ENCODE assay signal across 8 cellular contexts in genomic region chr6:30684386-30685156, GRCh38. TPM values are rescaled to one million over a fixed set of nuclear protein-coding genes. Genes with fewer than 3 reads are reported as not detected.
DNase-seq lines count a peak whose midpoint lies in the region; ATAC-seq and TF ChIP-seq lines count a peak whose summit lies in the region.

No MANE protein-coding gene starts in this region.

- peak; percentile 23 to 47 for DNase-seq in stimulated activated CD4-positive, alpha-beta T cell treated with anti-CD3 and anti-CD28 coated beads, Interleukin-12 subunit alpha, Interleukin-12 subunit beta, amount 100 ng/mL, for 24 hours (ENCODE audit: low read depth in 2 of 2)
- DNase-seq in stimulated activated CD4-positive, alpha-beta T cell treated with anti-CD3 and anti-CD28 coated beads, Interleukin-2, amount 100 ng/mL, for 48 hours: no peak
- no peak for DNase-seq in activated B cell treated with CpG ODN at 0.5 μM for 24 hours
- DNase-seq in effector CD8-positive, alpha-beta T cell (lab: John Stamatoyannopoulos, UW): peak; percentile 26
- DNase-seq in thyroid gland: no peak
- no peak for DNase-seq in cerebellar nuclear complex (lab: John Stamatoyannopoulos, UW)
- DNase-seq in NCI-H1417 treated with DMSO at 0.1 percent for 48 hours (lab: John Stamatoyannopoulos, UW): no peak

- H3K27ac Mint-ChIP-seq in activated B cell treated with CpG ODN at 0.5 μM for 24 hours: peak overlapping the region; percentile 99

- H3K9me3 ChIP-seq in mucosa of rectum (ENCODE audit: control insufficient read depth in 2 of 2, low read length in 2 of 2): no peaks in the 10 kb centered on the region
- H3K9me3 ChIP-seq in thyroid gland: no peaks in the 10 kb centered on the region

- intact Hi-C loops in activated B cell treated with CpG ODN at 0.5 μM for 24 hours (cut with micrococcal nuclease) (loop anchor here (5.0 to 10.0 kb wide), 3 partner anchors 223 to 880 kb away; partner anchors contain the start of genes GTF2H4 and TRIM26), thyroid gland (cut with DNase I) (no loop called here)

- WGBS in thyroid gland, 2 donors: 50 to 68% methylated on average over 13 to 19 of the region's 21 CpGs

- no peaks in the 10 kb centered on the region for H3K9me3 Mint-ChIP-seq in activated B cell treated with CpG ODN at 0.5 μM for 24 hours

- H3K27me3 ChIP-seq in mucosa of rectum (ENCODE audit: control insufficient read depth in 2 of 2, insufficient read depth in 2 of 2, low read length in 2 of 2) (peaks cover 0 to 3% of the 10 kb centered on the region in 2 donors), thyroid gland (no peaks in the 10 kb centered on the region)

- TF ChIP-seq CTCF in activated B cell treated with CpG ODN at 0.5 μM for 24 hours (IDR thresholded peaks at IDR 0.05) (no peak), thyroid gland (IDR thresholded peaks at IDR 0.05) (no peak)

- CTCF ChIA-PET in activated B cell treated with CpG ODN at 0.5 μM for 24 hours (lab: Charles Lee): interaction anchor here (1.0 to 15.7 kb wide), 2 partner anchors 12 to 44 kb away, joined by 4 to 576 read pairs; partner anchors contain the start of genes DHX16 and TUBB

- H3K4me3 Mint-ChIP-seq in activated B cell treated with CpG ODN at 0.5 μM for 24 hours: peak overlapping the region; percentile 92

- H3K4me3 ChIP-seq in mucosa of rectum (ENCODE audit: low read length in 2 of 2) (peak overlapping the region; percentile 68 to 90), thyroid gland (replicated peaks in 1 of 3) (peak overlapping the region in 1 of 3 donors; percentile 81)

- H3K9ac ChIP-seq in mucosa of rectum (ENCODE audit: low read depth in 1 of 2, low read length in 2 of 2): peak overlapping the region; percentile 78 to 87

- POLR2A ChIA-PET in activated B cell treated with CpG ODN at 0.5 μM for 24 hours (lab: Charles Lee): interaction anchor here (0.5 to 15.3 kb wide), 7 partner anchors 9 to 168 kb away, joined by 3 to 697 read pairs (median 5); partner anchors contain the start of genes ABCF1, MDC1, MRPS18B and PPP1R10

- TF ChIP-seq POLR2A in thyroid gland (IDR thresholded peaks at IDR 0.05): no peak

- H3K36me3 ChIP-seq in mucosa of rectum (ENCODE audit: control insufficient read depth in 2 of 2, insufficient read depth in 2 of 2, low read length in 2 of 2) (peaks cover 0 to 3% of the 10 kb centered on the region in 2 donors), thyroid gland (no peaks in the 10 kb centered on the region)

- ATAC-seq in activated B cell treated with CpG ODN at 0.5 μM for 24 hours (ENCODE audit: low read depth): no peak

- H3K27ac ChIP-seq in mucosa of rectum (ENCODE audit: low read depth in 2 of 2, low read length in 2 of 2): peak overlapping the region; percentile 88 to 97
- peak overlapping the region; percentile 93 to 98 (median 95) for H3K27ac ChIP-seq in thyroid gland

- peaks cover 54% of the 10 kb centered on the region for H3K36me3 Mint-ChIP-seq in activated B cell treated with CpG ODN at 0.5 μM for 24 hours (ENCODE audit: low read depth)

- H3K4me1 Mint-ChIP-seq in activated B cell treated with CpG ODN at 0.5 μM for 24 hours: peaks cover 82% of the 10 kb centered on the region

- H3K4me1 ChIP-seq in mucosa of rectum (ENCODE audit: control insufficient read depth in 2 of 2, insufficient read depth in 2 of 2, low read length in 2 of 2) (peaks cover 43 to 50% of the 10 kb centered on the region in 2 donors), thyroid gland (peaks cover 20 to 52% of the 10 kb centered on the region in 2 donors)

- no peaks in the 10 kb centered on the region for H3K27me3 Mint-ChIP-seq in activated B cell treated with CpG ODN at 0.5 μM for 24 hours

RNA-seq across cellular contexts. Expression of gene PPP1R18, which starts 1.9 kb away (rescaled TPM):
- total RNA-seq in activated B cell treated with CpG ODN at 0.5 μM for 24 hours (96.8 and 104 TPM in 2 replicates), thyroid gland (10 to 100 TPM; 14.2 to 35.1 (median 15.2) TPM)

RNA-seq across cellular contexts. Expression of gene NRM, which starts 6.2 kb away (rescaled TPM):
- total RNA-seq in activated B cell treated with CpG ODN at 0.5 μM for 24 hours (17.4 and 17.8 TPM in 2 replicates), thyroid gland (1 to 10 TPM; 3.5 to 8.3 (median 5.7) TPM)

RNA-seq across cellular contexts. Expression of gene DHX16, which starts 11.8 kb away (rescaled TPM):
- total RNA-seq in activated B cell treated with CpG ODN at 0.5 μM for 24 hours (42.3 and 50.4 TPM in 2 replicates), thyroid gland (10 to 100 TPM; 25.6 to 38.8 (median 28.2) TPM)

RNA-seq across cellular contexts. Expression of gene MDC1, which starts 32.5 kb away (rescaled TPM):
- total RNA-seq in activated B cell treated with CpG ODN at 0.5 μM for 24 hours (62.4 and 65.6 TPM in 2 replicates), thyroid gland (10 to 100 TPM; 15.3 to 27.2 (median 20.2) TPM)

RNA-seq across cellular contexts. Expression of gene TUBB, which starts 35.6 kb away (rescaled TPM):
- total RNA-seq in activated B cell treated with CpG ODN at 0.5 μM for 24 hours (700 and 725 TPM in 2 replicates), thyroid gland (100 to 1,000 TPM; 162 to 441 (median 269) TPM)

Comparison
In these comparisons a context has a peak if more than half of its experiments do, and no peak if none do; other contexts are left out.
1. DNase-seq: peak in stimulated activated CD4-positive, alpha-beta T cell treated with anti-CD3 and anti-CD28 coated beads, Interleukin-12 subunit alpha, Interleukin-12 subunit beta, amount 100 ng/mL, for 24 hours (2 of 2) and effector CD8-positive, alpha-beta T cell (single experiment); none in stimulated activated CD4-positive, alpha-beta T cell treated with anti-CD3 and anti-CD28 coated beads, Interleukin-2, amount 100 ng/mL, for 48 hours (0 of 2), activated B cell treated with CpG ODN at 0.5 μM for 24 hours (single experiment), thyroid gland (0 of 2), cerebellar nuclear complex (0 of 2) and NCI-H1417 treated with DMSO at 0.1 percent for 48 hours (single experiment).